10 cellular contexts compared by ENCODE assay signal in genomic region chr10:89481662-89482061, GRCh38. TPM values are rescaled to one million over a fixed set of nuclear protein-coding genes. Genes with fewer than 3 reads are reported as not detected.
DNase-seq lines count a peak whose midpoint lies in the region; TF ChIP-seq lines count a peak whose summit lies in the region.
"Had no signal": no experiment of that assay in that cellular context is flagged by ENCODE, and none has a peak within 500 bp of the region (broad histone marks: within the 10 kb centered on the region; RNA-seq: fewer than 3 reads in every experiment).

No MANE protein-coding gene starts in this region.

- no peak overlapping the region for H3K4me3 Mint-ChIP-seq in activated naive CD8-positive, alpha-beta T cell treated with anti-CD3 and anti-CD28 coated beads for 36 hours

- H3K4me1 Mint-ChIP-seq in activated naive CD8-positive, alpha-beta T cell treated with anti-CD3 and anti-CD28 coated beads for 36 hours: no peaks in the 10 kb centered on the region

- H3K36me3 Mint-ChIP-seq in activated naive CD8-positive, alpha-beta T cell treated with anti-CD3 and anti-CD28 coated beads for 36 hours: no peaks in the 10 kb centered on the region

- peak; percentile 26 for DNase-seq in Caki2 (ENCODE audit: low read depth)
- DNase-seq in amniotic epithelial cell (ENCODE audit: low read depth): peak; percentile 99
- peak; percentile 61 for DNase-seq in glomerular visceral epithelial cell (ENCODE audit: extremely low spot score)
- DNase-seq in retinal pigment epithelial cell (ENCODE audit: low read depth): peak; percentile 66
- DNase-seq in caudate nucleus (lab: John Stamatoyannopoulos, UW): no peak
- DNase-seq in T1000 (lab: John Stamatoyannopoulos, UW): no peak
- DNase-seq in NCI-H2107 (lab: John Stamatoyannopoulos, UW): no peak
- DNase-seq in activated naive CD8-positive, alpha-beta T cell treated with anti-CD3 and anti-CD28 coated beads for 36 hours: no peak
- DNase-seq: dorsolateral prefrontal cortex had no signal

- peaks cover 20% of the 10 kb centered on the region for H3K27me3 Mint-ChIP-seq in activated naive CD8-positive, alpha-beta T cell treated with anti-CD3 and anti-CD28 coated beads for 36 hours

- H3K9me3 Mint-ChIP-seq in activated naive CD8-positive, alpha-beta T cell treated with anti-CD3 and anti-CD28 coated beads for 36 hours: no peaks in the 10 kb centered on the region

- TF ChIP-seq CTCF in retinal pigment epithelial cell (conservative IDR thresholded peaks at IDR 0.05; ENCODE audit: low read depth, low read length): no peak

- no peak overlapping the region for H3K27ac Mint-ChIP-seq in activated naive CD8-positive, alpha-beta T cell treated with anti-CD3 and anti-CD28 coated beads for 36 hours

- H3K4me3 ChIP-seq in retinal pigment epithelial cell (ENCODE audit: low read length): no peak overlapping the region
- H3K4me3 ChIP-seq: dorsolateral prefrontal cortex had no signal

- in situ Hi-C loops in Caki2 (cut with HindIII; ENCODE audit: low pct_unique_long_range_greater_than_20kb, low sequenced_read_pairs): no loop called here

- no peak overlapping the region for H3K27ac ChIP-seq in caudate nucleus (ENCODE audit: low read depth, low read length)

RNA-seq across cellular contexts. Expression of gene SLC16A12, which starts 53.7 kb away (rescaled TPM):
- total RNA-seq in Caki2 (2014; rRNA removed; shearing (Covaris generic); ENCODE audit: low replicate concordance): 0.51 and 2.6 TPM in 2 replicates
- not detected for total RNA-seq in activated naive CD8-positive, alpha-beta T cell treated with anti-CD3 and anti-CD28 coated beads for 36 hours
- total RNA-seq: activated CD8-positive, alpha-beta memory T cell treated with anti-CD3 and anti-CD28 coated beads for 36 hours had no signal

Comparison
In these comparisons a context has a peak if more than half of its experiments do, and no peak if none do; other contexts are left out.
1. DNase-seq: peak in Caki2 (single experiment), amniotic epithelial cell (single experiment), glomerular visceral epithelial cell (single experiment) and retinal pigment epithelial cell (single experiment); none in caudate nucleus (0 of 61), T1000 (single experiment), NCI-H2107 (single experiment) and activated naive CD8-positive, alpha-beta T cell treated with anti-CD3 and anti-CD28 coated beads for 36 hours (single experiment).